ENCODE assay signal across 23 cellular contexts in genomic region chrX:133475521-133475920, GRCh38.
DNase-seq lines count a peak whose midpoint lies in the region; ATAC-seq and TF ChIP-seq lines count a peak whose summit lies in the region.
"Had no signal": no experiment of that assay in that cellular context is flagged by ENCODE, and none has a peak within 500 bp of the region (broad histone marks: within the 10 kb centered on the region; RNA-seq: fewer than 3 reads in every experiment).

No MANE protein-coding gene starts in this region.

- H3K9me3 ChIP-seq in gastroesophageal sphincter (no peaks in the 10 kb centered on the region), tibial artery (no peaks in the 10 kb centered on the region), suprapubic skin (no peaks in the 10 kb centered on the region)
- H3K9me3 ChIP-seq: BLaER1, HAP-1, SJCRH30 had no signal

- no peak for TF ChIP-seq CTCF in gastroesophageal sphincter (IDR thresholded peaks at IDR 0.05)
- no peak for TF ChIP-seq CTCF in tibial artery (IDR thresholded peaks at IDR 0.05)
- TF ChIP-seq CTCF in suprapubic skin (IDR thresholded peaks at IDR 0.05), result no peak

- no peaks in the 10 kb centered on the region for H3K36me3 ChIP-seq in gastroesophageal sphincter
- no peaks in the 10 kb centered on the region for H3K36me3 ChIP-seq in tibial artery
- no peaks in the 10 kb centered on the region for H3K36me3 ChIP-seq in suprapubic skin
- H3K36me3 ChIP-seq: BLaER1, HAP-1, SJCRH30 had no signal

- 100% methylated on average over 1 of the region's 1 CpG; no CpG with 5 or more reads in 1 of the 2 donors for WGBS in gastroesophageal sphincter (ENCODE audit: low coverage in 1 of 2), 2 donors
- WGBS in suprapubic skin, result 92% methylated on average over 1 of the region's 1 CpG

- H3K27me3 ChIP-seq in gastroesophageal sphincter (no peaks in the 10 kb centered on the region), tibial artery (no peaks in the 10 kb centered on the region), suprapubic skin (no peaks in the 10 kb centered on the region)
- H3K27me3 ChIP-seq: SJCRH30 had no signal

- intact Hi-C loops in tibial artery (cut with DNase I; ENCODE audit: low total_unique reads), result no loop called here

- ATAC-seq in gastroesophageal sphincter (peak; percentile 61), GM19351 (IDR thresholded peaks at IDR 0.05; ENCODE audit: unreplicated experiment) (no peak)
- ATAC-seq: GM12878, Panc1 had no signal

- H3K27ac ChIP-seq in gastroesophageal sphincter, result peak overlapping the region; percentile 61 to 70 (median 64)
- peak overlapping the region; percentile 68 to 76 for H3K27ac ChIP-seq in tibial artery
- no peak overlapping the region for H3K27ac ChIP-seq in suprapubic skin
- H3K27ac ChIP-seq: BLaER1, SJCRH30 had no signal

- no peak for TF ChIP-seq POLR2A in gastroesophageal sphincter (IDR thresholded peaks at IDR 0.05)
- TF ChIP-seq POLR2A in suprapubic skin (IDR thresholded peaks at IDR 0.05), result no peak

- DNase-seq in astrocyte of the hippocampus (ENCODE audit: low read depth, low spot score), result peak; percentile 8
- DNase-seq in left kidney (ENCODE audit: low read depth, low spot score), result peak; percentile 18
- no peak for DNase-seq in tibial artery
- no peak for DNase-seq in MV-4-11 (lab: John Stamatoyannopoulos, UW)
- no peak for DNase-seq in suprapubic skin (ENCODE audit: low spot score in 2 of 2)
- DNase-seq: CD4-positive, alpha-beta T cell; COR-L47; DMS79; KG1; NCI-H1092 treated with DMSO at 0.1 percent for 48 hours; NCI-H146; NCI-H2029; NCI-H226; NCI-H510A treated with DMSO at 0.1 percent for 48 hours; NCI-H774; NK-92 treated with Interleukin-12 subunit alpha and Interleukin-12 subunit beta, amount 100 ng/mL, for 24 hours; SJCRH30 had no signal

- no peak for TF ChIP-seq EP300 in gastroesophageal sphincter (IDR thresholded peaks at IDR 0.05)
- no peak for TF ChIP-seq EP300 in suprapubic skin (IDR thresholded peaks at IDR 0.05)

- H3K4me3 ChIP-seq in gastroesophageal sphincter (no peak overlapping the region), tibial artery (no peak overlapping the region), suprapubic skin (no peak overlapping the region)
- H3K4me3 ChIP-seq: BLaER1, GM12878, HAP-1, SJCRH30 had no signal

- H3K4me1 ChIP-seq in gastroesophageal sphincter, result peaks cover 0 to 38% (median 7%) of the 10 kb centered on the region in 3 donors
- H3K4me1 ChIP-seq in tibial artery, result peaks cover 0 to 30% (median 2%) of the 10 kb centered on the region in 4 donors
- no peaks in the 10 kb centered on the region for H3K4me1 ChIP-seq in suprapubic skin
- H3K4me1 ChIP-seq: BLaER1, SJCRH30 had no signal

Comparison
In these comparisons a context has a peak if more than half of its experiments do, and no peak if none do; other contexts are left out.
1. DNase-seq: peak in astrocyte of the hippocampus (single experiment) and left kidney (single experiment); none in tibial artery (0 of 2), MV-4-11 (single experiment) and suprapubic skin (0 of 2).